11 cellular contexts compared by ENCODE assay signal in genomic region chrX:117985241-117985640, GRCh38.
A peak's percentile ranks its signal among the peaks of the same experiment; 100 is the strongest.
DNase-seq lines count a peak whose midpoint lies in the region; ATAC-seq and TF ChIP-seq lines count a peak whose summit lies in the region.
"Had no signal": no experiment of that assay in that cellular context is flagged by ENCODE, and none has a peak within 500 bp of the region (broad histone marks: within the 10 kb centered on the region; RNA-seq: fewer than 3 reads in every experiment).

No MANE protein-coding gene starts in this region.

- H3K4me2 ChIP-seq in Loucy (ENCODE audit: low read depth, low read length, poor library complexity, severe bottlenecking) = no peak overlapping the region
- no peak overlapping the region for H3K4me2 ChIP-seq in neural cell (ENCODE audit: low read length)

- intact Hi-C loops in Calu3 (cut with micrococcal nuclease; ENCODE audit: unreplicated experiment) = no loop called here

- TF ChIP-seq CTCF in Loucy (conservative IDR thresholded peaks at IDR 0.05; ENCODE audit: low read length) (0 out of 2 replicates have a peak, but pooled peaks have one; percentile 20), brain microvascular endothelial cell (IDR thresholded peaks at IDR 0.05; ENCODE audit: low read depth, low read length, missing control alignments) (peak; percentile 26), neural cell (IDR thresholded peaks at IDR 0.05; ENCODE audit: poor library complexity, severe bottlenecking) (peak; percentile 34), Calu3 (IDR thresholded peaks at IDR 0.05; ENCODE audit: unreplicated experiment) (no peak)

- H3K27me3 ChIP-seq in Loucy (ENCODE audit: insufficient read depth, low read length, poor library complexity, severe bottlenecking) = no peaks in the 10 kb centered on the region
- H3K27me3 ChIP-seq in brain microvascular endothelial cell (replicated peaks) = no peaks in the 10 kb centered on the region
- H3K27me3 ChIP-seq in neural cell (ENCODE audit: insufficient read depth, low read depth, low read length) = no peaks in the 10 kb centered on the region

- TF ChIP-seq EP300 in neural cell (conservative IDR thresholded peaks at IDR 0.05; ENCODE audit: poor library complexity, severe bottlenecking) = no peak

- no peak overlapping the region for H3K27ac Mint-ChIP-seq in Calu3 (ENCODE audit: unreplicated experiment)
- H3K27ac Mint-ChIP-seq in T-cell = no peak overlapping the region
- H3K27ac Mint-ChIP-seq: activated naive CD8-positive, alpha-beta T cell had no signal

- no peaks in the 10 kb centered on the region for H3K9me2 ChIP-seq in Loucy (replicated peaks; ENCODE audit: low read depth, low read length)
- no peaks in the 10 kb centered on the region for H3K9me2 ChIP-seq in neural cell (ENCODE audit: insufficient read depth, low read length)

- H3K4me3 Mint-ChIP-seq in Calu3 (ENCODE audit: low read depth, unreplicated experiment) = no peak overlapping the region
- no peak overlapping the region for H3K4me3 Mint-ChIP-seq in T-cell
- H3K4me3 Mint-ChIP-seq: activated naive CD8-positive, alpha-beta T cell had no signal

- no peaks in the 10 kb centered on the region for H3K79me2 ChIP-seq in Loucy (ENCODE audit: insufficient read depth, low read length)
- H3K79me2 ChIP-seq in neural cell (replicated peaks; ENCODE audit: insufficient read depth, low read length) = no peaks in the 10 kb centered on the region

- no peaks in the 10 kb centered on the region for H3K36me3 Mint-ChIP-seq in Calu3 (ENCODE audit: insufficient read depth, unreplicated experiment)
- H3K36me3 Mint-ChIP-seq in T-cell = no peaks in the 10 kb centered on the region
- H3K36me3 Mint-ChIP-seq: activated naive CD8-positive, alpha-beta T cell had no signal

- BruUV-seq in Calu3 (replicated peaks; lab: Mats Ljungman, UMichigan) = no TSS peak

- no peaks in the 10 kb centered on the region for H3K27me3 Mint-ChIP-seq in Calu3 (ENCODE audit: unreplicated experiment)
- peaks cover 0 to 6% of the 10 kb centered on the region in 2 donors for H3K27me3 Mint-ChIP-seq in T-cell
- H3K27me3 Mint-ChIP-seq: activated naive CD8-positive, alpha-beta T cell had no signal

- no peaks in the 10 kb centered on the region for H3K9me3 ChIP-seq in Loucy (ENCODE audit: insufficient read depth, low read depth, low read length)
- no peaks in the 10 kb centered on the region for H3K9me3 ChIP-seq in neural cell (ENCODE audit: low read length)

- H3K9ac ChIP-seq in Loucy (ENCODE audit: low read depth, low read length, poor library complexity, severe bottlenecking) (no peak overlapping the region), neural cell (ENCODE audit: low read length) (no peak overlapping the region)

- H4K20me1 ChIP-seq in Loucy (ENCODE audit: insufficient read depth, low read length, poor library complexity, severe bottlenecking) = no peaks in the 10 kb centered on the region
- no peaks in the 10 kb centered on the region for H4K20me1 ChIP-seq in neural cell (ENCODE audit: insufficient read depth)

- H3K9me3 Mint-ChIP-seq in Calu3 (ENCODE audit: low read depth, unreplicated experiment) = no peaks in the 10 kb centered on the region
- no peaks in the 10 kb centered on the region for H3K9me3 Mint-ChIP-seq in T-cell

- no peak overlapping the region for H2AFZ ChIP-seq in Loucy (ENCODE audit: low read length)
- H2AFZ ChIP-seq in neural cell (ENCODE audit: low read depth, low read length) = no peak overlapping the region

- H3K27ac ChIP-seq in brain microvascular endothelial cell (no peak overlapping the region), neural cell (ENCODE audit: low read length) (no peak overlapping the region)

- DNase-seq in NCI-H2081 (lab: John Stamatoyannopoulos, UW) = peak; percentile 50 to 65
- no peak for DNase-seq in NCI-H2081 treated with DMSO at 0.1 percent for 48 hours (lab: John Stamatoyannopoulos, UW)
- DNase-seq in brain microvascular endothelial cell = no peak
- no peak for DNase-seq in COR-L47 (lab: John Stamatoyannopoulos, UW)
- no peak for DNase-seq in Calu3
- DNase-seq in T-cell = no peak
- DNase-seq: SW 1271 had no signal

- H3K4me1 Mint-ChIP-seq in Calu3 (ENCODE audit: low read depth, unreplicated experiment) (no peaks in the 10 kb centered on the region), T-cell (no peaks in the 10 kb centered on the region)

- CTCF ChIA-PET in Calu3 (lab: Charles Lee) = interaction anchor here (1.0 kb wide), 1 partner anchor 28 kb away, joined by 4 read pairs; no protein-coding TSS in a partner anchor
- CTCF ChIA-PET in T-cell (lab: Charles Lee) = no interaction called here

- in situ Hi-C loops in brain microvascular endothelial cell (cut with HindIII; ENCODE audit: low pct_ligation_motif_present, low sequenced_read_pairs) = no loop called here

- peak; percentile 38 for TF ChIP-seq RAD21 in neural cell (conservative IDR thresholded peaks at IDR 0.05)

- H3F3A ChIP-seq in Loucy (ENCODE audit: low read depth) (no peaks in the 10 kb centered on the region), neural cell (ENCODE audit: insufficient read depth, low read length, poor library complexity, severe bottlenecking) (no peaks in the 10 kb centered on the region)

- H3K4me3 ChIP-seq in Loucy (ENCODE audit: low read length, poor library complexity, severe bottlenecking) = no peak overlapping the region
- H3K4me3 ChIP-seq in brain microvascular endothelial cell (ENCODE audit: low read depth, low read length) = no peak overlapping the region
- H3K4me3 ChIP-seq in neural cell (ENCODE audit: low read length) = no peak overlapping the region
- H3K4me3 ChIP-seq: lung had no signal

- POLR2A ChIA-PET in T-cell (lab: Charles Lee) = no interaction called here

- H3K36me3 ChIP-seq in Loucy (ENCODE audit: insufficient read depth, low read length) = no peaks in the 10 kb centered on the region
- no peaks in the 10 kb centered on the region for H3K36me3 ChIP-seq in brain microvascular endothelial cell (replicated peaks)
- no peaks in the 10 kb centered on the region for H3K36me3 ChIP-seq in neural cell (ENCODE audit: insufficient read depth, low read length)

- H3K4me1 ChIP-seq in Loucy (ENCODE audit: insufficient read depth, low read length, poor library complexity, severe bottlenecking) = no peaks in the 10 kb centered on the region

- ATAC-seq in T-cell (replicated peaks in 1 of 4) = no peak

TF ChIP-seq in neural cell, 6 proteins besides CTCF, POLR2A, EP300 and RAD21:
- TF ChIP-seq MXI1 (conservative IDR thresholded peaks at IDR 0.05; ENCODE audit: poor library complexity, severe bottlenecking) = no peak
- peak; percentile 18 for TF ChIP-seq SMC3 (conservative IDR thresholded peaks at IDR 0.05; ENCODE audit: poor library complexity)
- no peak for TF ChIP-seq EZH2 (IDR thresholded peaks at IDR 0.05; ENCODE audit: borderline replicate concordance, insufficient read depth, low read length, poor library complexity, severe bottlenecking)
- TF ChIP-seq, protein P1, sequence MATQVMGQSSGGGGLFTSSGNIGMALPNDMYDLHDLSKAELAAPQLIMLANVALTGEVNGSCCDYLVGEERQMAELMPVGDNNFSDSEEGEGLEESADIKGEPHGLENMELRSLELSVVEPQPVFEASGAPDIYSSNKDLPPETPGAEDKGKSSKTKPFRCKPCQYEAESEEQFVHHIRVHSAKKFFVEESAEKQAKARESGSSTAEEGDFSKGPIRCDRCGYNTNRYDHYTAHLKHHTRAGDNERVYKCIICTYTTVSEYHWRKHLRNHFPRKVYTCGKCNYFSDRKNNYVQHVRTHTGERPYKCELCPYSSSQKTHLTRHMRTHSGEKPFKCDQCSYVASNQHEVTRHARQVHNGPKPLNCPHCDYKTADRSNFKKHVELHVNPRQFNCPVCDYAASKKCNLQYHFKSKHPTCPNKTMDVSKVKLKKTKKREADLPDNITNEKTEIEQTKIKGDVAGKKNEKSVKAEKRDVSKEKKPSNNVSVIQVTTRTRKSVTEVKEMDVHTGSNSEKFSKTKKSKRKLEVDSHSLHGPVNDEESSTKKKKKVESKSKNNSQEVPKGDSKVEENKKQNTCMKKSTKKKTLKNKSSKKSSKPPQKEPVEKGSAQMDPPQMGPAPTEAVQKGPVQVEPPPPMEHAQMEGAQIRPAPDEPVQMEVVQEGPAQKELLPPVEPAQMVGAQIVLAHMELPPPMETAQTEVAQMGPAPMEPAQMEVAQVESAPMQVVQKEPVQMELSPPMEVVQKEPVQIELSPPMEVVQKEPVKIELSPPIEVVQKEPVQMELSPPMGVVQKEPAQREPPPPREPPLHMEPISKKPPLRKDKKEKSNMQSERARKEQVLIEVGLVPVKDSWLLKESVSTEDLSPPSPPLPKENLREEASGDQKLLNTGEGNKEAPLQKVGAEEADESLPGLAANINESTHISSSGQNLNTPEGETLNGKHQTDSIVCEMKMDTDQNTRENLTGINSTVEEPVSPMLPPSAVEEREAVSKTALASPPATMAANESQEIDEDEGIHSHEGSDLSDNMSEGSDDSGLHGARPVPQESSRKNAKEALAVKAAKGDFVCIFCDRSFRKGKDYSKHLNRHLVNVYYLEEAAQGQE (IDR thresholded peaks at IDR 0.05; ENCODE audit: borderline replicate concordance) = no peak

Comparison
In these comparisons a context has a peak if more than half of its experiments do, and no peak if none do; other contexts are left out.
1. DNase-seq: peak in NCI-H2081 (2 of 2); none in NCI-H2081 treated with DMSO at 0.1 percent for 48 hours (single experiment), brain microvascular endothelial cell (single experiment), COR-L47 (single experiment), Calu3 (single experiment) and T-cell (0 of 34).